Comparison of ENCODE assay signal across 33 cellular contexts in the genomic region with DNA sequence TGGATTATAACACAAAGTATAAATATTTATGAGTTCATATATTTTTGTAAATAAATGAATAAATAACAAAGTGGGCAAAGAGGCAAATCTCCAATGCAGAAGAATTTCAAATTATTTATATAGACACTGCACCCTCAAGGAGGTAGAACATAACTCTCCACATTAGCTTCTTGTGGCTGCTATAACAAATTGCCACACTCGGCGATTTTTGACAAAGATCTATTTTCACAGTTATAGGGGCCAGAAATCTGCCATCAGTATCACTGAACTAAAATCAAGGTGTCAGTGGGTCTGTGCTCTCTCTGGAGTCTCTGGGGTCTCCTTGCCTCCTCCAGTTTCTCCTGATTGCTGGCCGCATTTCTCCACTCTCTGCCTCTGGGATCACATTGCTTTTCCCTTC.
"Had no signal": no experiment of that assay in that cellular context is flagged by ENCODE, and none has a peak within 500 bp of the region (broad histone marks: within the 10 kb centered on the region; RNA-seq: fewer than 3 reads in every experiment).

No MANE protein-coding gene starts in this region.

- DNase-seq: activated effector memory CD4-positive, alpha-beta T cell treated with anti-CD3 and anti-CD28 coated beads, Interleukin-2, amount 50 U/mL, for 16 hours; activated effector memory CD4-positive, alpha-beta T cell treated with Interleukin-2 at 50 U/mL for 16 hours; activated gamma-delta T cell treated with Interleukin-2 at 50 U/mL for 16 hours; activated naive CD4-positive, alpha-beta T cell; activated naive CD4-positive, alpha-beta T cell treated with anti-CD3 and anti-CD28 coated beads for 36 hours; activated naive CD4-positive, alpha-beta T cell treated with anti-CD3 and anti-CD28 coated beads, Interleukin-2, amount 10 ng/mL, durations not matched to agents 7 days and 5 days; activated naive CD4-positive, alpha-beta T cell treated with anti-CD3 and anti-CD28 coated beads, Interleukin-2, amount 50 U/mL, for 16 hours; activated naive CD4-positive, alpha-beta T cell treated with Interleukin-2 at 50 U/mL for 16 hours; activated naive CD8-positive, alpha-beta T cell treated with anti-CD3 and anti-CD28 coated beads for 36 hours; activated naive CD8-positive, alpha-beta T cell treated with anti-CD3 and anti-CD28 coated beads, Interleukin-2, amount 10 ng/mL, durations not matched to agents 7 days and 5 days; activated naive CD8-positive, alpha-beta T cell treated with anti-CD3 and anti-CD28 coated beads, Interleukin-2, amount 50 U/mL, for 24 hours; activated T-cell treated with anti-CD3 and anti-CD28 coated beads, Interleukin-2, amount 50 U/mL, for 1 hour; activated T-cell treated with anti-CD3 and anti-CD28 coated beads, Interleukin-2, amount 50 U/mL, for 24 hours; activated T-cell treated with anti-CD3 and anti-CD28 coated beads, Interleukin-2, amount 50 U/mL, for 4 hours; activated T-cell treated with anti-CD3 and anti-CD28 coated beads, Interleukin-2, amount 50 U/mL, for 48 hours; activated T-cell treated with anti-CD3 and anti-CD28 coated beads, Interleukin-2, amount 50 U/mL, for 72 hours; adrenal gland; amniotic stem cell; amygdala; anterior cingulate cortex; aorta; body of pancreas; brain microvascular endothelial cell; caudate nucleus; central memory CD4-positive, alpha-beta T cell; cerebellar nuclear complex had no signal

- H3K27me3 ChIP-seq: ascending aorta, body of pancreas, brain microvascular endothelial cell, cardiac muscle cell had no signal

- H3K4me1 ChIP-seq: adrenal gland, ascending aorta, body of pancreas, breast epithelium had no signal

- H3K4me3 ChIP-seq: adrenal gland, ascending aorta, body of pancreas, breast epithelium, cardiac muscle cell had no signal

- FAIRE-seq: astrocyte, bronchial epithelial cell had no signal

- H3K9me3 ChIP-seq: adrenal gland, ascending aorta, body of pancreas, breast epithelium had no signal

- H3K27ac ChIP-seq: adrenal gland, ascending aorta, body of pancreas, brain microvascular endothelial cell, breast epithelium, cardiac muscle cell had no signal

- ATAC-seq: activated naive CD4-positive, alpha-beta T cell treated with anti-CD3 and anti-CD28 coated beads, Interleukin-2, amount 50 U/mL, for 72 hours; activated naive CD8-positive, alpha-beta T cell treated with anti-CD3 and anti-CD28 coated beads, Interleukin-2, amount 50 U/mL, for 24 hours; activated T-cell treated with anti-CD3 and anti-CD28 coated beads, Interleukin-2, amount 50 U/mL, for 4 hours; activated T-cell treated with anti-CD3 and anti-CD28 coated beads, Interleukin-2, amount 50 U/mL, for 72 hours; activated T-helper 17 cell treated with anti-CD3 and anti-CD28 coated beads, Interleukin-2, amount 50 U/mL, for 72 hours; body of pancreas had no signal

- H3K36me3 ChIP-seq: adrenal gland, ascending aorta, brain microvascular endothelial cell, breast epithelium, cardiac muscle cell had no signal
